In genomic region chr1:204198978-204199340, GRCh38 we compare ENCODE assay signal across 1 cellular context.
TF ChIP-seq lines count a peak whose summit lies in the region.

No MANE protein-coding gene starts in this region.

TF ChIP-seq in K562, 482 proteins besides CTCF, POLR2A, EP300 and RAD21:
- TF ChIP-seq KDM5B (IDR thresholded peaks at IDR 0.05; ENCODE audit: insufficient replicate concordance, low read depth, low read length), result peak; percentile 25
- no peak for TF ChIP-seq RBM14 (IDR thresholded peaks at IDR 0.05; ENCODE audit: borderline replicate concordance, insufficient read depth, low read depth, low read length)
- no peak for TF ChIP-seq ZNF445 (CRISPR knock-in tag; IDR thresholded peaks at IDR 0.05; ENCODE audit: low read depth)
- no peak for TF ChIP-seq CXXC5 (CRISPR knock-in tag; IDR thresholded peaks at IDR 0.05)
